Comparison of ENCODE assay signal across 8 cellular contexts in genomic region chr2:25877431-25878360, GRCh38. TPM values are rescaled to one million over a fixed set of nuclear protein-coding genes. Genes with fewer than 3 reads are reported as not detected.
DNase-seq lines count a peak whose midpoint lies in the region; ATAC-seq and TF ChIP-seq lines count a peak whose summit lies in the region.

No MANE protein-coding gene starts in this region.

- ATAC-seq in GM19035 (IDR thresholded peaks at IDR 0.05; ENCODE audit: unreplicated experiment) (peak; percentile 39), HG03432 (IDR thresholded peaks at IDR 0.05; ENCODE audit: unreplicated experiment) (peak; percentile 44), lung (ENCODE audit: insufficient read depth, low FRiP score) (peak; percentile 31)

- H3K36me3 Mint-ChIP-seq in activated CD4-positive, alpha-beta memory T cell treated with anti-CD3 and anti-CD28 coated beads, Interleukin-2, amount 10 ng/mL, durations not matched to agents 7 days and 5 days (ENCODE audit: low read depth): peaks cover 20% of the 10 kb centered on the region

- H3K4me1 ChIP-seq in lung (ENCODE audit: control insufficient read depth in 2 of 2, insufficient read depth in 2 of 2, low read length in 2 of 2): peaks cover 3% of the 10 kb centered on the region in 2 donors

- peak overlapping the region; percentile 83 to 96 for H3K27ac ChIP-seq in lung (ENCODE audit: low read depth in 1 of 2, low read length in 1 of 2)

- H3K36me3 ChIP-seq in lung (ENCODE audit: control insufficient read depth in 2 of 2, insufficient read depth in 2 of 2, low read length in 2 of 2): no peaks in the 10 kb centered on the region

- CTCF ChIA-PET in activated CD4-positive, alpha-beta memory T cell treated with anti-CD3 and anti-CD28 coated beads, Interleukin-2, amount 10 ng/mL, durations not matched to agents 7 days and 5 days (lab: Charles Lee): interaction anchor here (1.0 to 2.5 kb wide), 14 partner anchors 17 to 515 kb away, joined by 3 to 45 read pairs (median 4); no protein-coding TSS in a partner anchor

- no peak for TF ChIP-seq CTCF in AG10803 (conservative IDR thresholded peaks at IDR 0.05; ENCODE audit: low read length)
- TF ChIP-seq CTCF in lung (IDR thresholded peaks at IDR 0.05; ENCODE audit: control extremely low read depth, extremely low read depth): no peak

- POLR2A ChIA-PET in activated CD4-positive, alpha-beta memory T cell treated with anti-CD3 and anti-CD28 coated beads, Interleukin-2, amount 10 ng/mL, durations not matched to agents 7 days and 5 days (lab: Charles Lee): interaction anchor here (0.8 to 2.7 kb wide), 18 partner anchors 10 to 1801 kb away, joined by 3 to 44 read pairs (median 4); partner anchors contain the start of genes DTNB, HADHA, KIF3C and RAB10

- H3K4me3 Mint-ChIP-seq in activated CD4-positive, alpha-beta memory T cell treated with anti-CD3 and anti-CD28 coated beads, Interleukin-2, amount 10 ng/mL, durations not matched to agents 7 days and 5 days: peak overlapping the region; percentile 95

- 1% methylated on average over 48 to 64 of the region's 64 CpGs for WGBS in lung, 2 donors

- peak overlapping the region; percentile 99 for H3K27ac Mint-ChIP-seq in activated CD4-positive, alpha-beta memory T cell treated with anti-CD3 and anti-CD28 coated beads, Interleukin-2, amount 10 ng/mL, durations not matched to agents 7 days and 5 days

- DNase-seq in AG10803 (ENCODE audit: low read depth): peak; percentile 42
- DNase-seq in NCI-H526 (lab: John Stamatoyannopoulos, UW): peak; percentile 71 to 72
- peak; percentile 65 for DNase-seq in activated CD4-positive, alpha-beta memory T cell treated with anti-CD3 and anti-CD28 coated beads, Interleukin-2, amount 10 ng/mL, durations not matched to agents 7 days and 5 days
- peak; percentile 67 for DNase-seq in ecto neural progenitor cell (ENCODE audit: low spot score)
- DNase-seq in lung (ENCODE audit: low spot score): peak; percentile 53
- peak; percentile 26 to 41 (median 29) for DNase-seq in stimulated activated CD4-positive, alpha-beta T cell treated with anti-CD3 and anti-CD28 coated beads, TNF-alpha, amount 100 ng/mL, for 48 hours (ENCODE audit: low read depth in 3 of 3)

- H3K27me3 Mint-ChIP-seq in activated CD4-positive, alpha-beta memory T cell treated with anti-CD3 and anti-CD28 coated beads, Interleukin-2, amount 10 ng/mL, durations not matched to agents 7 days and 5 days: no peaks in the 10 kb centered on the region

- H3K27me3 ChIP-seq in lung (ENCODE audit: control insufficient read depth, insufficient read depth): no peaks in the 10 kb centered on the region

- no peaks in the 10 kb centered on the region for H3K9me3 Mint-ChIP-seq in activated CD4-positive, alpha-beta memory T cell treated with anti-CD3 and anti-CD28 coated beads, Interleukin-2, amount 10 ng/mL, durations not matched to agents 7 days and 5 days

- H3K4me3 ChIP-seq in AG10803 (ENCODE audit: low read length) (peak overlapping the region; percentile 93), lung (peak overlapping the region; percentile 82)

- H3K9me3 ChIP-seq in lung (ENCODE audit: control insufficient read depth in 2 of 2, insufficient read depth in 1 of 2, low read length in 1 of 2): no peaks in the 10 kb centered on the region

- peaks cover 41% of the 10 kb centered on the region for H3K4me1 Mint-ChIP-seq in activated CD4-positive, alpha-beta memory T cell treated with anti-CD3 and anti-CD28 coated beads, Interleukin-2, amount 10 ng/mL, durations not matched to agents 7 days and 5 days

RNA-seq across cellular contexts. Expression of gene ASXL2, which starts 0.6 kb away (rescaled TPM):
- 10 to 100 TPM; 43.7 to 45.0 TPM for total RNA-seq in activated CD4-positive, alpha-beta memory T cell treated with anti-CD3 and anti-CD28 coated beads, Interleukin-2, amount 10 ng/mL, durations not matched to agents 7 days and 5 days
- total RNA-seq in lung: 10 to 100 TPM; 18.4 to 29.0 TPM
- 1 to 10 TPM; 2.4 to 6.2 TPM for polyA plus RNA-seq in lung

Comparison
In these comparisons a context has a peak if more than half of its experiments do, and no peak if none do; other contexts are left out.
1. Peak in every context shown above with its lines: DNase-seq, ATAC-seq, H3K4me3 ChIP-seq and H3K27ac ChIP-seq.